ENCODE assay signal across 24 cellular contexts in genomic region chr5:143588933-143589662, GRCh38.
A peak's percentile ranks its signal among the peaks of the same experiment; 100 is the strongest.
DNase-seq lines count a peak whose midpoint lies in the region; ATAC-seq and TF ChIP-seq lines count a peak whose summit lies in the region.
"Had no signal": no experiment of that assay in that cellular context is flagged by ENCODE, and none has a peak within 500 bp of the region (broad histone marks: within the 10 kb centered on the region; RNA-seq: fewer than 3 reads in every experiment).

No MANE protein-coding gene starts in this region.

- H3K4me3 Mint-ChIP-seq in Caco-2 (ENCODE audit: unreplicated experiment) (peak overlapping the region; percentile 36), activated B cell treated with CpG ODN at 0.5 μM for 24 hours (no peak overlapping the region)
- H3K4me3 Mint-ChIP-seq: central memory CD8-positive, alpha-beta T cell had no signal

- peaks cover 54% of the 10 kb centered on the region for H3K4me1 Mint-ChIP-seq in Caco-2 (ENCODE audit: low read depth, unreplicated experiment)
- peaks cover 55% of the 10 kb centered on the region for H3K4me1 Mint-ChIP-seq in activated B cell treated with CpG ODN at 0.5 μM for 24 hours

- 72% methylated on average over 7 of the region's 7 CpGs for WGBS in liver

- H3K9me3 Mint-ChIP-seq in Caco-2 (ENCODE audit: unreplicated experiment) (no peaks in the 10 kb centered on the region), activated B cell treated with CpG ODN at 0.5 μM for 24 hours (no peaks in the 10 kb centered on the region)
- H3K9me3 Mint-ChIP-seq: central memory CD8-positive, alpha-beta T cell had no signal

- no TSS peak for BruUV-seq in Caco-2 (replicated peaks; lab: Mats Ljungman, UMichigan)

- H3K27me3 ChIP-seq in Caco-2 (replicated peaks; ENCODE audit: control insufficient read depth, insufficient read depth, low read length), result no peaks in the 10 kb centered on the region
- no peaks in the 10 kb centered on the region for H3K27me3 ChIP-seq in liver (ENCODE audit: control insufficient read depth in 4 of 4, insufficient read depth in 4 of 4, low read length in 3 of 4)
- H3K27me3 ChIP-seq: neutrophil, suprapubic skin had no signal

- POLR2A ChIA-PET in Caco-2 (lab: Charles Lee), result no interaction called here
- POLR2A ChIA-PET in activated B cell treated with CpG ODN at 0.5 μM for 24 hours (lab: Charles Lee), result interaction anchor here (0.6 kb wide), 2 partner anchors 16 to 275 kb away, joined by 4 to 5 read pairs; no protein-coding TSS in a partner anchor

- H3K27ac Mint-ChIP-seq in Caco-2 (ENCODE audit: unreplicated experiment) (peak overlapping the region; percentile 45), activated B cell treated with CpG ODN at 0.5 μM for 24 hours (no peak overlapping the region)

- no peak overlapping the region for H3K9ac ChIP-seq in liver (ENCODE audit: low read depth in 1 of 2, low read length in 2 of 2)

- peak in 1 of 2 donors; percentile 9 for TF ChIP-seq RAD21 in liver (IDR thresholded peaks at IDR 0.05)

- CTCF ChIA-PET in Caco-2 (lab: Charles Lee), result no interaction called here
- CTCF ChIA-PET in activated B cell treated with CpG ODN at 0.5 μM for 24 hours (lab: Charles Lee), result interaction anchor here (0.7 kb wide), 1 partner anchor 155 kb away, joined by 5 read pairs; no protein-coding TSS in a partner anchor

- peak in 1 of 2 experiments; percentile 34 for DNase-seq in Caco-2
- DNase-seq in HT-29 (ENCODE audit: low spot score), result peak; percentile 17
- DNase-seq in activated B cell treated with CpG ODN at 0.5 μM for 24 hours, result no peak
- DNase-seq: activated CD4-positive, alpha-beta T cell treated with anti-CD3 and anti-CD28 coated beads, Interleukin-2, amount 50 U/mL, for 1 hour; activated naive CD4-positive, alpha-beta T cell treated with Interleukin-2 at 50 U/mL for 16 hours; activated T-cell treated with anti-CD3 and anti-CD28 coated beads, Interleukin-2, amount 50 U/mL, for 1 hour; AML-193; effector CD4-positive, alpha-beta T cell; GDM1; glutamatergic neuron; left ventricle myocardium superior; MV-4-11; NCI-H2029; NCI-H446 treated with DMSO at 0.1 percent for 48 hours; NK-92 treated with Interleukin-12 subunit alpha and Interleukin-12 subunit beta, amount 100 ng/mL, for 24 hours had no signal

- H3K4me3 ChIP-seq in Caco-2 (ENCODE audit: low read depth, low read length) (no peak overlapping the region), liver (ENCODE audit: low read depth in 1 of 3, low read length in 3 of 3) (no peak overlapping the region)
- H3K4me3 ChIP-seq: suprapubic skin had no signal

- H3K4me1 ChIP-seq in Caco-2, result peaks cover 51% of the 10 kb centered on the region
- H3K4me1 ChIP-seq in liver (ENCODE audit: control insufficient read depth in 4 of 4, insufficient read depth in 4 of 4, low read length in 3 of 4), result peaks cover 0 to 7% (median 4%) of the 10 kb centered on the region in 4 donors

- no peak overlapping the region for H3K27ac ChIP-seq in liver (ENCODE audit: low read depth in 1 of 2, low read length in 2 of 2)
- H3K27ac ChIP-seq: neutrophil, RWPE1, suprapubic skin had no signal

- intact Hi-C loops in Caco-2 (cut with micrococcal nuclease; ENCODE audit: unreplicated experiment), result no loop called here
- intact Hi-C loops in activated B cell treated with CpG ODN at 0.5 μM for 24 hours (cut with micrococcal nuclease), result loop anchor here (5.0 kb wide), 1 partner anchor 152 kb away; no protein-coding TSS in a partner anchor

- H3K27me3 Mint-ChIP-seq in Caco-2 (ENCODE audit: insufficient read depth, unreplicated experiment), result no peaks in the 10 kb centered on the region
- no peaks in the 10 kb centered on the region for H3K27me3 Mint-ChIP-seq in activated B cell treated with CpG ODN at 0.5 μM for 24 hours
- H3K27me3 Mint-ChIP-seq: central memory CD8-positive, alpha-beta T cell had no signal

- H3K36me3 ChIP-seq in Caco-2 (ENCODE audit: control insufficient read depth, insufficient read depth, low read length) (no peaks in the 10 kb centered on the region), liver (ENCODE audit: control insufficient read depth in 4 of 4, insufficient read depth in 3 of 4, low read depth in 1 of 4, low read length in 3 of 4) (no peaks in the 10 kb centered on the region)
- H3K36me3 ChIP-seq: neutrophil, suprapubic skin had no signal

- H3K36me3 Mint-ChIP-seq in Caco-2 (ENCODE audit: insufficient read depth, unreplicated experiment) (peaks cover 4% of the 10 kb centered on the region), activated B cell treated with CpG ODN at 0.5 μM for 24 hours (ENCODE audit: low read depth) (no peaks in the 10 kb centered on the region)

- H3K9me3 ChIP-seq in Caco-2, result no peaks in the 10 kb centered on the region
- H3K9me3 ChIP-seq in liver (ENCODE audit: control insufficient read depth in 4 of 4, low read length in 3 of 4), result no peaks in the 10 kb centered on the region
- H3K9me3 ChIP-seq: neutrophil, suprapubic skin had no signal

- peak; percentile 13 for ATAC-seq in activated B cell treated with CpG ODN at 0.5 μM for 24 hours (ENCODE audit: low read depth)
- ATAC-seq in GM18858 (IDR thresholded peaks at IDR 0.05; ENCODE audit: unreplicated experiment), result no peak
- ATAC-seq in GM19395 (IDR thresholded peaks at IDR 0.05; ENCODE audit: unreplicated experiment), result no peak
- ATAC-seq in GM21737 (IDR thresholded peaks at IDR 0.05; ENCODE audit: unreplicated experiment), result no peak
- ATAC-seq: left ventricle myocardium superior, SK-N-SH treated with all-trans-retinoic acid at 6 μM for 48 hours had no signal

- no peak for TF ChIP-seq CTCF in Caco-2 (IDR thresholded peaks at IDR 0.05; ENCODE audit: insufficient read depth in 1 of 2, low read depth in 1 of 2, low read length in 1 of 2, severe bottlenecking in 1 of 2, unreplicated experiment in 1 of 2)
- no peak for TF ChIP-seq CTCF in activated B cell treated with CpG ODN at 0.5 μM for 24 hours (IDR thresholded peaks at IDR 0.05)
- TF ChIP-seq CTCF in liver (IDR thresholded peaks at IDR 0.05; ENCODE audit: low read depth, low read length, missing input control), result no peak

TF ChIP-seq in liver, 16 proteins besides CTCF, POLR2A, EP300 and RAD21:
- TF ChIP-seq EGR1 (IDR thresholded peaks at IDR 0.05; ENCODE audit: low read depth in 2 of 2), result no peak
- peak in 1 of 2 donors; percentile 14 for TF ChIP-seq RXRA (IDR thresholded peaks at IDR 0.05)
- no peak for TF ChIP-seq FOXA1 (IDR thresholded peaks at IDR 0.05)
- peak; percentile 37 for TF ChIP-seq HNF4G (IDR thresholded peaks at IDR 0.05)
- TF ChIP-seq HNF4A (conservative IDR thresholded peaks at IDR 0.05), result peak; percentile 52 to 62
- no peak for TF ChIP-seq TAF1 (conservative IDR thresholded peaks at IDR 0.05)
- peak; percentile 15 for TF ChIP-seq SP1 (IDR thresholded peaks at IDR 0.05)
- TF ChIP-seq ZBTB33 (IDR thresholded peaks at IDR 0.05), result no peak
TF ChIP-seq in liver: peak in this region for 4.
